10 cellular contexts compared by ENCODE assay signal in genomic region chr2:36530178-36530982, GRCh38.
DNase-seq lines count a peak whose midpoint lies in the region; ATAC-seq and TF ChIP-seq lines count a peak whose summit lies in the region.
"Had no signal": no experiment of that assay in that cellular context is flagged by ENCODE, and none has a peak within 500 bp of the region (broad histone marks: within the 10 kb centered on the region; RNA-seq: fewer than 3 reads in every experiment).

No MANE protein-coding gene starts in this region.

- peak overlapping the region in 1 of 2 experiments; percentile 60; a peak in 2 of 4 replicates for H3K27ac ChIP-seq in SK-N-SH (ENCODE audit: low read depth in 2 of 2, low read length in 1 of 2)
- no peak overlapping the region for H3K27ac ChIP-seq in WERI-Rb-1
- no peak overlapping the region for H3K27ac ChIP-seq in Karpas-422 (ENCODE audit: low read length)

- H3K9me3 ChIP-seq in SK-N-SH (no peaks in the 10 kb centered on the region), WERI-Rb-1 (ENCODE audit: severe bottlenecking) (no peaks in the 10 kb centered on the region), Karpas-422 (ENCODE audit: low read length) (no peaks in the 10 kb centered on the region)

- no peaks in the 10 kb centered on the region for H3K9me2 ChIP-seq in SK-N-SH
- no peaks in the 10 kb centered on the region for H3K9me2 ChIP-seq in Karpas-422 (replicated peaks; ENCODE audit: insufficient read depth, low read length)

- peaks cover 1% of the 10 kb centered on the region for H3K36me3 Mint-ChIP-seq in activated T-helper 1 cell treated with anti-CD3 and anti-CD28 coated beads, Interleukin-12 subunit alpha, Interleukin-12 subunit beta, Interleukin-2, Interleukin-4 antibody, amounts not matched to agents 30 ng/mL and 10 ng/mL and 1 ng/mL, durations not matched to agents 14 hours and 24 hours and 36 hours (ENCODE audit: low read depth)

- peaks cover 79% of the 10 kb centered on the region for H3F3A ChIP-seq in SK-N-SH (replicated peaks; ENCODE audit: insufficient read depth)

- no peak for TF ChIP-seq EP300 in SK-N-SH (IDR thresholded peaks at IDR 0.05; ENCODE audit: borderline replicate concordance in 1 of 2, low read depth in 1 of 2, low read length in 1 of 2)

- H3K36me3 ChIP-seq in SK-N-SH (replicated peaks in 1 of 2; ENCODE audit: control insufficient read depth in 1 of 2, insufficient read depth in 2 of 2, low read length in 1 of 2) (peaks cover 66 to 69% of the 10 kb centered on the region in 2 experiments), WERI-Rb-1 (no peaks in the 10 kb centered on the region), Karpas-422 (ENCODE audit: insufficient read depth, low read length) (no peaks in the 10 kb centered on the region)

- no peak for TF ChIP-seq RAD21 in SK-N-SH (IDR thresholded peaks at IDR 0.05; ENCODE audit: low read length)

- H3K79me2 ChIP-seq in SK-N-SH (ENCODE audit: insufficient read depth) = peaks cover 74% of the 10 kb centered on the region
- H3K79me2 ChIP-seq in Karpas-422 (ENCODE audit: low read length) = no peaks in the 10 kb centered on the region

- no peak overlapping the region for H3K4me2 ChIP-seq in SK-N-SH
- H3K4me2 ChIP-seq in Karpas-422 (ENCODE audit: low read depth, low read length, poor library complexity, severe bottlenecking) = no peak overlapping the region

- H3K9ac ChIP-seq in SK-N-SH = no peak overlapping the region
- no peak overlapping the region for H3K9ac ChIP-seq in Karpas-422 (ENCODE audit: low read length)

- H3K4me1 ChIP-seq in SK-N-SH (ENCODE audit: control insufficient read depth in 1 of 2, insufficient read depth in 2 of 2, low read depth in 1 of 2, low read length in 1 of 2) (peaks cover 0 to 14% of the 10 kb centered on the region in 2 experiments; a peak in 1 of 4 replicates), Karpas-422 (ENCODE audit: low read length) (no peaks in the 10 kb centered on the region)

- intact Hi-C loops in activated T-helper 1 cell treated with anti-CD3 and anti-CD28 coated beads, Interleukin-12 subunit alpha, Interleukin-12 subunit beta, Interleukin-2, Interleukin-4 antibody, amounts not matched to agents 30 ng/mL and 10 ng/mL and 1 ng/mL, durations not matched to agents 14 hours and 24 hours and 36 hours (cut with micrococcal nuclease) = no loop called here

- POLR2A ChIA-PET in SK-N-SH (lab: Yijun Ruan, JAX) = no interaction called here

- no peak for TF ChIP-seq CTCF in SK-N-SH (IDR thresholded peaks at IDR 0.05)
- TF ChIP-seq CTCF in WERI-Rb-1 (IDR thresholded peaks at IDR 0.05; ENCODE audit: low read depth, low read length) = no peak

- H3K9me3 Mint-ChIP-seq in activated T-helper 1 cell treated with anti-CD3 and anti-CD28 coated beads, Interleukin-12 subunit alpha, Interleukin-12 subunit beta, Interleukin-2, Interleukin-4 antibody, amounts not matched to agents 30 ng/mL and 10 ng/mL and 1 ng/mL, durations not matched to agents 14 hours and 24 hours and 36 hours = no peaks in the 10 kb centered on the region

- no peak overlapping the region for H2AFZ ChIP-seq in SK-N-SH (ENCODE audit: low read depth)
- H2AFZ ChIP-seq in Karpas-422 (ENCODE audit: low read length) = no peak overlapping the region

- 89% methylated on average over 9 of the region's 9 CpGs for WGBS in SK-N-SH (ENCODE audit: low lambda C conversion rate)

- H4K20me1 ChIP-seq in SK-N-SH (ENCODE audit: insufficient read depth) (no peaks in the 10 kb centered on the region), Karpas-422 (ENCODE audit: insufficient read depth, low read depth, low read length) (no peaks in the 10 kb centered on the region)

- H3K27me3 Mint-ChIP-seq in activated T-helper 1 cell treated with anti-CD3 and anti-CD28 coated beads, Interleukin-12 subunit alpha, Interleukin-12 subunit beta, Interleukin-2, Interleukin-4 antibody, amounts not matched to agents 30 ng/mL and 10 ng/mL and 1 ng/mL, durations not matched to agents 14 hours and 24 hours and 36 hours (ENCODE audit: insufficient read depth) = no peaks in the 10 kb centered on the region

- DNase-seq in SK-N-SH (no peak), pons (ENCODE audit: low spot score) (peak; percentile 24), WERI-Rb-1 (no peak), Karpas-422 (no peak), CD1c-positive myeloid dendritic cell (ENCODE audit: extremely low spot score) (no peak)
- DNase-seq in activated T-helper 1 cell treated with anti-CD3 and anti-CD28 coated beads, Interleukin-12 subunit alpha, Interleukin-12 subunit beta, Interleukin-2, Interleukin-4 antibody, amounts not matched to agents 30 ng/mL and 10 ng/mL and 1 ng/mL, durations not matched to agents 14 hours and 24 hours and 36 hours (ENCODE audit: low spot score) = no peak
- DNase-seq: activated CD4-positive, CD25-positive, alpha-beta regulatory T cell; stimulated activated CD4-positive, alpha-beta T cell treated with anti-CD3 and anti-CD28 coated beads, Interleukin-4, amount 100 ng/mL, for 4 hours had no signal

- ATAC-seq in GM18873 (IDR thresholded peaks at IDR 0.05; ENCODE audit: low FRiP score, unreplicated experiment) (peak; percentile 48), HG02870 (IDR thresholded peaks at IDR 0.05; ENCODE audit: unreplicated experiment) (peak; percentile 80)

- H3K27me3 ChIP-seq in SK-N-SH (ENCODE audit: insufficient read depth) = no peaks in the 10 kb centered on the region
- no peaks in the 10 kb centered on the region for H3K27me3 ChIP-seq in WERI-Rb-1 (ENCODE audit: insufficient read depth, low read depth, severe bottlenecking)
- no peaks in the 10 kb centered on the region for H3K27me3 ChIP-seq in Karpas-422 (ENCODE audit: low read length)

- CTCF ChIA-PET in SK-N-SH (lab: Yijun Ruan, JAX) = interaction anchor here (1.4 to 1.8 kb wide), 3 partner anchors 10 to 23 kb away, joined by 3 to 6 read pairs (median 5); no protein-coding TSS in a partner anchor

- peaks cover 5% of the 10 kb centered on the region for H3K4me1 Mint-ChIP-seq in activated T-helper 1 cell treated with anti-CD3 and anti-CD28 coated beads, Interleukin-12 subunit alpha, Interleukin-12 subunit beta, Interleukin-2, Interleukin-4 antibody, amounts not matched to agents 30 ng/mL and 10 ng/mL and 1 ng/mL, durations not matched to agents 14 hours and 24 hours and 36 hours (ENCODE audit: low read depth)

- no peak overlapping the region for H3K27ac Mint-ChIP-seq in activated T-helper 1 cell treated with anti-CD3 and anti-CD28 coated beads, Interleukin-12 subunit alpha, Interleukin-12 subunit beta, Interleukin-2, Interleukin-4 antibody, amounts not matched to agents 30 ng/mL and 10 ng/mL and 1 ng/mL, durations not matched to agents 14 hours and 24 hours and 36 hours

- no peak overlapping the region for H3K4me3 Mint-ChIP-seq in activated T-helper 1 cell treated with anti-CD3 and anti-CD28 coated beads, Interleukin-12 subunit alpha, Interleukin-12 subunit beta, Interleukin-2, Interleukin-4 antibody, amounts not matched to agents 30 ng/mL and 10 ng/mL and 1 ng/mL, durations not matched to agents 14 hours and 24 hours and 36 hours

- H3K4me3 ChIP-seq in SK-N-SH (ENCODE audit: low read depth in 2 of 2, low read length in 1 of 2) (no peak overlapping the region), WERI-Rb-1 (ENCODE audit: low read depth, low read length) (no peak overlapping the region), Karpas-422 (ENCODE audit: low read length) (no peak overlapping the region)

TF ChIP-seq in SK-N-SH, 30 proteins besides CTCF, POLR2A, EP300 and RAD21:
- TF ChIP-seq JUND (IDR thresholded peaks at IDR 0.05) (peak; percentile 42), FOSL2 (IDR thresholded peaks at IDR 0.05; ENCODE audit: borderline replicate concordance, low read depth) (peak; percentile 63; the same call in 1 of the 2 replicates), TCF12 (IDR thresholded peaks at IDR 0.05) (0 out of 2 replicates have a peak, but pooled peaks have one; percentile 36), NRF1 (IDR thresholded peaks at IDR 0.05; ENCODE audit: low read depth, low read length) (no peak)
TF ChIP-seq in SK-N-SH: peak in this region for 3.
